Comparison of ENCODE assay signal across 22 cellular contexts in the genomic region with DNA sequence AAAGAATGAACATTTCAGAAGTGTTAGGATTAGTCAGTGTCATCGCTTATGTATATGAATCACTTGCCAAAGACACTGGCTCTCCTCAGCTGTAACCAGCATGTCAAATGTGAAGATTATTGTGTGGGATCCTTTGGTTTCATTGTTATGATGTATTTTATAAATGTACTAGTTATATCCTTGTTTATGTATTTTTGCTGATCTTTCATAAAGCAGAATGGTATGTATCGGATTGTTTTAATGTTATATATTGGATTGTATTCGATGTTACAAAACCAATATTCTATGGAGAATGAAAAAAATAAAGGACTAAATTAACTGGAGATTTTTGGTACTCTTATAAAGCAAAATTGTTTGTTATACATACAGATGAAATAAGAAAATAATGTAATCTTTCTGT.
"Had no signal": no experiment of that assay in that cellular context is flagged by ENCODE, and none has a peak within 500 bp of the region (broad histone marks: within the 10 kb centered on the region; RNA-seq: fewer than 3 reads in every experiment).

No MANE protein-coding gene starts in this region.

- H3K4me1 ChIP-seq: Peyer's patch, SJSA1 had no signal

- H3K4me3 ChIP-seq: PC-9, Peyer's patch, SJSA1, SK-N-MC had no signal

- H3K9me3 ChIP-seq: Peyer's patch, SJSA1 had no signal

- H2AFZ ChIP-seq: PC-9 had no signal

- H3K4me2 ChIP-seq: PC-9 had no signal

- H3K27ac ChIP-seq: PC-9, Peyer's patch, SJSA1, SK-N-MC had no signal

- DNase-seq: KBM-7, MV-4-11, NCI-H1048, NCI-H1105, NCI-H1417, NCI-H1436 treated with DMSO at 0.1 percent for 48 hours, NCI-H1694, NCI-H187 treated with DMSO at 0.1 percent for 48 hours, NCI-H2081, NCI-H2107, NCI-H226, NCI-H446, NCI-H510A, NCI-H524 treated with DMSO at 0.1 percent for 48 hours, NCI-H69, NCI-H774, PC-9, Peyer's patch, SIG-M5 had no signal

- H3K36me3 ChIP-seq: SJSA1 had no signal

- ATAC-seq: Right ventricle myocardium inferior had no signal

- H3K27me3 ChIP-seq: Peyer's patch had no signal
